9 cellular contexts compared by ENCODE assay signal in the genomic region with DNA sequence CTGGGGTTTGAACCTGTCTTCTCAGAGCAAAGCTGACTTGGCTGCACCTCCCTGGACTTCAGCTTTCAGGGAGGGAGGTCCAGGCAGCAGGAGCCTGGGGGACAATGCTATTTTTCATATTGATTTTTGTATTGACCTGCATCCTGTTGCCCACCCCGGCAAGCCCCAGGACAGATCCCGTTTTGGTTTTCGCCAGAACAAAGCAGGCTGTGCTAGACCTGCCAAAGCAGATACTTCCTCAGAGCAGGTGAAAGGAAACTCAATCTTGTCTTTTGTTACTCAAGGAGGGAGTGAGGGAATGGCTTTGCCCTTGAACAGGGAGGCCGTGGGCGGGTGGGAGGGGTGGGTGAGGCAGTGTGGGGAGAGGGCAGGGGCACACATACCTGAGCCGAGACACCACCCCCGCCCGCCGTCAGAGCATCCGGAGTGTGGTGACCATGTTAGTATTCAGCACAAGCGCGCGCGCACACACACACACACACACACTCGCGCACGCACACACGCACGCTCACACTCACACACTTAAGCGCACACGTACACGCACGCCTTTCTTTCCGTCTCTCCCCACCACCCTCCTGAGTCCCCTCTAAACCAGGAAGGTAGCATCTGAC. TPM values are rescaled to one million over a fixed set of nuclear protein-coding genes. Genes with fewer than 3 reads are reported as not detected.
DNase-seq lines count a peak whose midpoint lies in the region; ATAC-seq and TF ChIP-seq lines count a peak whose summit lies in the region.
"Had no signal": no experiment of that assay in that cellular context is flagged by ENCODE, and none has a peak within 500 bp of the region (broad histone marks: within the 10 kb centered on the region; RNA-seq: fewer than 3 reads in every experiment).

No MANE protein-coding gene starts in this region.

- WGBS in mesodermal cell (ENCODE audit: insufficient coverage in 2 of 2), 2 experiments, result 66 to 81% methylated on average over 3 to 19 of the region's 24 CpGs
- WGBS in stomach, 5 donors, result 51 to 75% (median 60%) methylated on average over 23 to 24 of the region's 24 CpGs

- H3K9me3 ChIP-seq in SJCRH30 (replicated peaks), result no peaks in the 10 kb centered on the region
- H3K9me3 ChIP-seq in adipocyte (ENCODE audit: control insufficient read depth, low read length), result no peaks in the 10 kb centered on the region
- H3K9me3 ChIP-seq in mesodermal cell (ENCODE audit: control insufficient read depth, low read length), result no peaks in the 10 kb centered on the region
- no peaks in the 10 kb centered on the region for H3K9me3 ChIP-seq in stomach
- H3K9me3 ChIP-seq in ascending aorta, result no peaks in the 10 kb centered on the region

- H3K4me1 ChIP-seq in SJCRH30, result peaks cover 66% of the 10 kb centered on the region
- H3K4me1 ChIP-seq in adipocyte (ENCODE audit: control insufficient read depth, insufficient read depth, low read length), result peaks cover 34% of the 10 kb centered on the region
- H3K4me1 ChIP-seq in mesodermal cell (ENCODE audit: control insufficient read depth, insufficient read depth, low read length, poor library complexity, severe bottlenecking), result peaks cover 45% of the 10 kb centered on the region
- peaks cover 53 to 75% (median 61%) of the 10 kb centered on the region in 4 donors for H3K4me1 ChIP-seq in stomach
- peaks cover 10 to 34% of the 10 kb centered on the region in 2 donors for H3K4me1 ChIP-seq in ascending aorta

- peak overlapping the region; percentile 34 for H3K9ac ChIP-seq in adipocyte (ENCODE audit: low read length)

- CTCF ChIA-PET in GM10248 (lab: Yijun Ruan, JAX), result interaction anchor here (1.0 to 1.6 kb wide), 5 partner anchors 9 to 72 kb away, joined by 3 to 4 read pairs (median 3); no protein-coding TSS in a partner anchor

- POLR2A ChIA-PET in GM10248 (lab: Yijun Ruan, JAX), result no interaction called here

- H3K4me3 ChIP-seq in SJCRH30 (no peak overlapping the region), adipocyte (ENCODE audit: low read length) (no peak overlapping the region), mesodermal cell (ENCODE audit: extremely low read depth, insufficient read depth, low read length, poor library complexity, severe bottlenecking) (no peak overlapping the region), stomach (no peak overlapping the region), ascending aorta (no peak overlapping the region)

- TF ChIP-seq POLR2A in stomach (IDR thresholded peaks at IDR 0.05), result no peak

- H3K27me3 ChIP-seq in SJCRH30 (no peaks in the 10 kb centered on the region), adipocyte (replicated peaks; ENCODE audit: control insufficient read depth, insufficient read depth, low read length) (no peaks in the 10 kb centered on the region), stomach (no peaks in the 10 kb centered on the region), ascending aorta (no peaks in the 10 kb centered on the region)

- TF ChIP-seq CTCF in stomach (IDR thresholded peaks at IDR 0.05) (no peak), GM10248 (IDR thresholded peaks at IDR 0.05; ENCODE audit: control extremely low read depth, extremely low read depth, low read depth, missing control alignments) (no peak), ascending aorta (IDR thresholded peaks at IDR 0.05) (no peak)

- H3K27ac ChIP-seq in SJCRH30 (peak overlapping the region; percentile 21; the same call in 1 of the 2 replicates), mesodermal cell (ENCODE audit: low read depth, low read length, severe bottlenecking) (peak overlapping the region; percentile 62), stomach (peak overlapping the region in 4 of 5 donors; percentile 44 to 86 (median 72)), ascending aorta (no peak overlapping the region)

- intact Hi-C loops in stomach (cut with DNase I; ENCODE audit: low total_unique reads) (no loop called here), ascending aorta (cut with DNase I) (no loop called here)

- no peak for TF ChIP-seq EP300 in stomach (IDR thresholded peaks at IDR 0.05)

- DNase-seq in SJCRH30 (peak in 1 of 2 experiments; percentile 42), adipocyte (ENCODE audit: low read depth) (no peak), stomach (no peak), GM10248 (ENCODE audit: extremely low spot score) (no peak), ascending aorta (ENCODE audit: low spot score in 2 of 2) (no peak)

- H3K36me3 ChIP-seq in SJCRH30, result no peaks in the 10 kb centered on the region
- no peaks in the 10 kb centered on the region for H3K36me3 ChIP-seq in adipocyte (ENCODE audit: control insufficient read depth, insufficient read depth, low read length, severe bottlenecking)
- peaks cover 12% of the 10 kb centered on the region for H3K36me3 ChIP-seq in mesodermal cell (ENCODE audit: control insufficient read depth, insufficient read depth, low read length)
- no peaks in the 10 kb centered on the region for H3K36me3 ChIP-seq in stomach
- no peaks in the 10 kb centered on the region for H3K36me3 ChIP-seq in ascending aorta

- no peak for ATAC-seq in GM21390 (IDR thresholded peaks at IDR 0.05; ENCODE audit: unreplicated experiment)
- no peak for ATAC-seq in GM19467 (IDR thresholded peaks at IDR 0.05; ENCODE audit: unreplicated experiment)
- ATAC-seq: Right ventricle myocardium inferior had no signal

RNA-seq across cellular contexts. Expression of a gene that starts 59.5 kb away (rescaled TPM):
- total RNA-seq in SJCRH30 (2014; rRNA removed; shearing (Covaris generic)), result 63.6 and 72.2 TPM in 2 replicates
- polyA plus RNA-seq in mesodermal cell (2013, experiment 1 of 2), result 27.6 TPM
- polyA plus RNA-seq in mesodermal cell (2013, experiment 2 of 2), result 22.1 TPM
- total RNA-seq in stomach, result 10 to 100 TPM; 19.1 to 94.5 (median 46.9) TPM
- 10 to 100 TPM in 2 of 3 donors, 1 to 10 TPM in 1; 4.6 to 12.5 (median 12.0) TPM for polyA plus RNA-seq in stomach
- 24.7 TPM for total RNA-seq in ascending aorta

Comparison
In these comparisons a context has a peak if more than half of its experiments do, and no peak if none do; other contexts are left out.
1. H3K27ac ChIP-seq: peak in SJCRH30 (single experiment), mesodermal cell (single experiment) and stomach (4 of 5); none in ascending aorta (0 of 2).